2 cellular contexts compared by ENCODE assay signal in the genomic region with DNA sequence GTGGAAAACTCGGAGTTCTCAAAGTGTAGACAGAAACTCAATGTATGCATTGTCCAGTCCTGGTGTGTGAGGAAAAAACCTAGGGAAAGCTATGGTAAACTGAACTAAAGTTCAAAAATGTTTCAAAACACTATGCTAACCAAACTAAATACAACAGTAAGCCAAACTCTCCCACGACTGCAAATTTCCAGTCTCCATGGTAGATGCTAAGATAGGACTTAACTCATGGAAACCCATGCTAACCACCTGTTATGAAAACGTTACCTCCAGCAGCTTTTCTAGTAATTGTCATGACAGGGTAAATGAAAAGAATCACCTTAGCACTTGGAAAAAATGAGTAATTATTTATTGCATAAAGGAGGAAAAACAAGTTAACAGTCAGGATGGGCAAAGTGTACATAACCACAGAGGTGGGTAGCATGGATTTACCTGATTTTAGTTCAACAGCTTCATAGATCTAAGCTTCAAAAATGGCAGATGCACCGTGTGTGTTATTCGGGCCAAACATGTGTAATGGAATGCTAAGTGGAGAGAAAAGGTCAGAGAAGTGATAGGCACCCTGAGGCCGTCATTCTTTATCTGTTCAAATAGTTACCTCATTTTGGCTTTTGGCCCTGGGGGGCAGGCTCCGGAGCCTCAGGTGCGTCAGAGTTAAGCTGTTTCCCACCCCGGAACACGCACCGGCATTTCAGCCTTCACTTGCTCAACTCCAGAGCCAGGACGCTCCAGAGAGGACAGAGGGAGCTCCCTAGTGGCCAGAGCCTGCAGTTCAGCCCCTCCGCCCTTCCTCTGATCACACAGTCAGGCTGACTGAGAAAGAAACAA.
TF ChIP-seq lines count a peak whose summit lies in the region.

No MANE protein-coding gene starts in this region.

TF ChIP-seq in HCT116, 20 proteins besides CTCF, POLR2A, EP300 and RAD21 (continued from another document):
- TF ChIP-seq, protein P1, sequence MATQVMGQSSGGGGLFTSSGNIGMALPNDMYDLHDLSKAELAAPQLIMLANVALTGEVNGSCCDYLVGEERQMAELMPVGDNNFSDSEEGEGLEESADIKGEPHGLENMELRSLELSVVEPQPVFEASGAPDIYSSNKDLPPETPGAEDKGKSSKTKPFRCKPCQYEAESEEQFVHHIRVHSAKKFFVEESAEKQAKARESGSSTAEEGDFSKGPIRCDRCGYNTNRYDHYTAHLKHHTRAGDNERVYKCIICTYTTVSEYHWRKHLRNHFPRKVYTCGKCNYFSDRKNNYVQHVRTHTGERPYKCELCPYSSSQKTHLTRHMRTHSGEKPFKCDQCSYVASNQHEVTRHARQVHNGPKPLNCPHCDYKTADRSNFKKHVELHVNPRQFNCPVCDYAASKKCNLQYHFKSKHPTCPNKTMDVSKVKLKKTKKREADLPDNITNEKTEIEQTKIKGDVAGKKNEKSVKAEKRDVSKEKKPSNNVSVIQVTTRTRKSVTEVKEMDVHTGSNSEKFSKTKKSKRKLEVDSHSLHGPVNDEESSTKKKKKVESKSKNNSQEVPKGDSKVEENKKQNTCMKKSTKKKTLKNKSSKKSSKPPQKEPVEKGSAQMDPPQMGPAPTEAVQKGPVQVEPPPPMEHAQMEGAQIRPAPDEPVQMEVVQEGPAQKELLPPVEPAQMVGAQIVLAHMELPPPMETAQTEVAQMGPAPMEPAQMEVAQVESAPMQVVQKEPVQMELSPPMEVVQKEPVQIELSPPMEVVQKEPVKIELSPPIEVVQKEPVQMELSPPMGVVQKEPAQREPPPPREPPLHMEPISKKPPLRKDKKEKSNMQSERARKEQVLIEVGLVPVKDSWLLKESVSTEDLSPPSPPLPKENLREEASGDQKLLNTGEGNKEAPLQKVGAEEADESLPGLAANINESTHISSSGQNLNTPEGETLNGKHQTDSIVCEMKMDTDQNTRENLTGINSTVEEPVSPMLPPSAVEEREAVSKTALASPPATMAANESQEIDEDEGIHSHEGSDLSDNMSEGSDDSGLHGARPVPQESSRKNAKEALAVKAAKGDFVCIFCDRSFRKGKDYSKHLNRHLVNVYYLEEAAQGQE (IDR thresholded peaks at IDR 0.05; ENCODE audit: low read depth), result no peak
- no peak for TF ChIP-seq TCF7L2 (IDR thresholded peaks at IDR 0.05; ENCODE audit: borderline replicate concordance, extremely low read depth, insufficient read depth, insufficient read length)
- TF ChIP-seq, protein P2, sequence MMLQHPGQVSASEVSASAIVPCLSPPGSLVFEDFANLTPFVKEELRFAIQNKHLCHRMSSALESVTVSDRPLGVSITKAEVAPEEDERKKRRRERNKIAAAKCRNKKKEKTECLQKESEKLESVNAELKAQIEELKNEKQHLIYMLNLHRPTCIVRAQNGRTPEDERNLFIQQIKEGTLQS (IDR thresholded peaks at IDR 0.05), result no peak
- TF ChIP-seq, protein P3, sequence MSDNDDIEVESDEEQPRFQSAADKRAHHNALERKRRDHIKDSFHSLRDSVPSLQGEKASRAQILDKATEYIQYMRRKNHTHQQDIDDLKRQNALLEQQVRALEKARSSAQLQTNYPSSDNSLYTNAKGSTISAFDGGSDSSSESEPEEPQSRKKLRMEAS (IDR thresholded peaks at IDR 0.05), result peak; percentile 34
- TF ChIP-seq JUND (IDR thresholded peaks at IDR 0.05), result no peak
- TF ChIP-seq, protein P4, sequence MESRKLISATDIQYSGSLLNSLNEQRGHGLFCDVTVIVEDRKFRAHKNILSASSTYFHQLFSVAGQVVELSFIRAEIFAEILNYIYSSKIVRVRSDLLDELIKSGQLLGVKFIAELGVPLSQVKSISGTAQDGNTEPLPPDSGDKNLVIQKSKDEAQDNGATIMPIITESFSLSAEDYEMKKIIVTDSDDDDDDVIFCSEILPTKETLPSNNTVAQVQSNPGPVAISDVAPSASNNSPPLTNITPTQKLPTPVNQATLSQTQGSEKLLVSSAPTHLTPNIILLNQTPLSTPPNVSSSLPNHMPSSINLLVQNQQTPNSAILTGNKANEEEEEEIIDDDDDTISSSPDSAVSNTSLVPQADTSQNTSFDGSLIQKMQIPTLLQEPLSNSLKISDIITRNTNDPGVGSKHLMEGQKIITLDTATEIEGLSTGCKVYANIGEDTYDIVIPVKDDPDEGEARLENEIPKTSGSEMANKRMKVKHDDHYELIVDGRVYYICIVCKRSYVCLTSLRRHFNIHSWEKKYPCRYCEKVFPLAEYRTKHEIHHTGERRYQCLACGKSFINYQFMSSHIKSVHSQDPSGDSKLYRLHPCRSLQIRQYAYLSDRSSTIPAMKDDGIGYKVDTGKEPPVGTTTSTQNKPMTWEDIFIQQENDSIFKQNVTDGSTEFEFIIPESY (IDR thresholded peaks at IDR 0.05; ENCODE audit: extremely low read depth, insufficient replicate concordance, low read length), result no peak
- TF ChIP-seq CEBPB (IDR thresholded peaks at IDR 0.05; ENCODE audit: low read depth), result 0 out of 2 replicates have a peak, but pooled peaks have one; percentile 15
- TF ChIP-seq YY1 (IDR thresholded peaks at IDR 0.05; ENCODE audit: extremely low read depth, insufficient replicate concordance, low read depth, low read length), result peak; percentile 60
TF ChIP-seq in HCT116: peak in this region for 3.

TF ChIP-seq in SK-N-SH treated with all-trans-retinoic acid at 6 μM for 48 hours, 23 proteins besides CTCF, POLR2A, EP300 and RAD21 (continued from another document):
- TF ChIP-seq, protein P5, sequence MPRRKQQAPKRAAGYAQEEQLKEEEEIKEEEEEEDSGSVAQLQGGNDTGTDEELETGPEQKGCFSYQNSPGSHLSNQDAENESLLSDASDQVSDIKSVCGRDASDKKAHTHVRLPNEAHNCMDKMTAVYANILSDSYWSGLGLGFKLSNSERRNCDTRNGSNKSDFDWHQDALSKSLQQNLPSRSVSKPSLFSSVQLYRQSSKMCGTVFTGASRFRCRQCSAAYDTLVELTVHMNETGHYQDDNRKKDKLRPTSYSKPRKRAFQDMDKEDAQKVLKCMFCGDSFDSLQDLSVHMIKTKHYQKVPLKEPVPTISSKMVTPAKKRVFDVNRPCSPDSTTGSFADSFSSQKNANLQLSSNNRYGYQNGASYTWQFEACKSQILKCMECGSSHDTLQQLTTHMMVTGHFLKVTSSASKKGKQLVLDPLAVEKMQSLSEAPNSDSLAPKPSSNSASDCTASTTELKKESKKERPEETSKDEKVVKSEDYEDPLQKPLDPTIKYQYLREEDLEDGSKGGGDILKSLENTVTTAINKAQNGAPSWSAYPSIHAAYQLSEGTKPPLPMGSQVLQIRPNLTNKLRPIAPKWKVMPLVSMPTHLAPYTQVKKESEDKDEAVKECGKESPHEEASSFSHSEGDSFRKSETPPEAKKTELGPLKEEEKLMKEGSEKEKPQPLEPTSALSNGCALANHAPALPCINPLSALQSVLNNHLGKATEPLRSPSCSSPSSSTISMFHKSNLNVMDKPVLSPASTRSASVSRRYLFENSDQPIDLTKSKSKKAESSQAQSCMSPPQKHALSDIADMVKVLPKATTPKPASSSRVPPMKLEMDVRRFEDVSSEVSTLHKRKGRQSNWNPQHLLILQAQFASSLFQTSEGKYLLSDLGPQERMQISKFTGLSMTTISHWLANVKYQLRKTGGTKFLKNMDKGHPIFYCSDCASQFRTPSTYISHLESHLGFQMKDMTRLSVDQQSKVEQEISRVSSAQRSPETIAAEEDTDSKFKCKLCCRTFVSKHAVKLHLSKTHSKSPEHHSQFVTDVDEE (CRISPR knock-in tag; IDR thresholded peaks at IDR 0.05), result no peak
- TF ChIP-seq TCF4 (CRISPR knock-in tag; IDR thresholded peaks at IDR 0.05; ENCODE audit: borderline replicate concordance) (no peak), ZNF70 (CRISPR knock-in tag; IDR thresholded peaks at IDR 0.05) (no peak), ZNF8 (CRISPR knock-in tag; IDR thresholded peaks at IDR 0.05) (no peak), ZFP30 (CRISPR knock-in tag; IDR thresholded peaks at IDR 0.05) (no peak), ISL1 (CRISPR knock-in tag; IDR thresholded peaks at IDR 0.05) (no peak), ZC3H10 (CRISPR knock-in tag; IDR thresholded peaks at IDR 0.05) (no peak), BACH2 (CRISPR knock-in tag; IDR thresholded peaks at IDR 0.05; ENCODE audit: borderline replicate concordance) (no peak), GLIS3 (CRISPR knock-in tag; IDR thresholded peaks at IDR 0.05) (no peak), ZFP3 (CRISPR knock-in tag; IDR thresholded peaks at IDR 0.05) (no peak)
- TF ChIP-seq, protein P6, sequence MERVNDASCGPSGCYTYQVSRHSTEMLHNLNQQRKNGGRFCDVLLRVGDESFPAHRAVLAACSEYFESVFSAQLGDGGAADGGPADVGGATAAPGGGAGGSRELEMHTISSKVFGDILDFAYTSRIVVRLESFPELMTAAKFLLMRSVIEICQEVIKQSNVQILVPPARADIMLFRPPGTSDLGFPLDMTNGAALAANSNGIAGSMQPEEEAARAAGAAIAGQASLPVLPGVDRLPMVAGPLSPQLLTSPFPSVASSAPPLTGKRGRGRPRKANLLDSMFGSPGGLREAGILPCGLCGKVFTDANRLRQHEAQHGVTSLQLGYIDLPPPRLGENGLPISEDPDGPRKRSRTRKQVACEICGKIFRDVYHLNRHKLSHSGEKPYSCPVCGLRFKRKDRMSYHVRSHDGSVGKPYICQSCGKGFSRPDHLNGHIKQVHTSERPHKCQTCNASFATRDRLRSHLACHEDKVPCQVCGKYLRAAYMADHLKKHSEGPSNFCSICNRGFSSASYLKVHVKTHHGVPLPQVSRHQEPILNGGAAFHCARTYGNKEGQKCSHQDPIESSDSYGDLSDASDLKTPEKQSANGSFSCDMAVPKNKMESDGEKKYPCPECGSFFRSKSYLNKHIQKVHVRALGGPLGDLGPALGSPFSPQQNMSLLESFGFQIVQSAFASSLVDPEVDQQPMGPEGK (CRISPR knock-in tag; IDR thresholded peaks at IDR 0.05; ENCODE audit: borderline replicate concordance), result no peak
